ENCODE assay signal across 8 cellular contexts in the genomic region with DNA sequence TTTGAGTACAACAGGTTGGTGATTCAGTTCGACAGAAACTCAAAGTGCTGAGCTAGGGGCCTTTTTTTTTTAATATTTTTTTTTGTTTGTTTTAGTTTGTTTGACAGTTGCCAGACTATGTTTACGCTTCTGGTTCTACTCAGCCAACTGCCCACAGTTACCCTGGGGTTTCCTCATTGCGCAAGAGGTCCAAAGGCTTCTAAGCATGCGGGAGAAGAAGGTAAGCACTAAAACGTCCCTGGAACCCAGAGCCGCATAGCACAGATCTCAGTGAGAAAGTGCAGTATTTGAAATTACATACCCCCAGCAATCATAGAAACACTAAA. TPM values are rescaled to one million over a fixed set of nuclear protein-coding genes. Genes with fewer than 3 reads are reported as not detected.
DNase-seq lines count a peak whose midpoint lies in the region; ATAC-seq lines count a peak whose summit lies in the region.

No MANE protein-coding gene starts in this region.

- no peaks in the 10 kb centered on the region for H3K36me3 Mint-ChIP-seq in activated naive CD8-positive, alpha-beta T cell treated with anti-CD3 and anti-CD28 coated beads for 36 hours

- peaks cover 16% of the 10 kb centered on the region for H3K4me1 Mint-ChIP-seq in activated naive CD8-positive, alpha-beta T cell treated with anti-CD3 and anti-CD28 coated beads for 36 hours
- peaks cover 8% of the 10 kb centered on the region for H3K4me1 Mint-ChIP-seq in stimulated activated naive CD8-positive, alpha-beta T cell treated with anti-CD3 and anti-CD28 coated beads, Interleukin-15, amount 100 ng/mL, for 72 hours

- H3K9me3 Mint-ChIP-seq in activated naive CD8-positive, alpha-beta T cell treated with anti-CD3 and anti-CD28 coated beads for 36 hours = no peaks in the 10 kb centered on the region
- no peaks in the 10 kb centered on the region for H3K9me3 Mint-ChIP-seq in stimulated activated naive CD8-positive, alpha-beta T cell treated with anti-CD3 and anti-CD28 coated beads, Interleukin-15, amount 100 ng/mL, for 72 hours

- H3K4me3 Mint-ChIP-seq in activated naive CD8-positive, alpha-beta T cell treated with anti-CD3 and anti-CD28 coated beads for 36 hours = peak overlapping the region; percentile 69
- H3K4me3 Mint-ChIP-seq in stimulated activated naive CD8-positive, alpha-beta T cell treated with anti-CD3 and anti-CD28 coated beads, Interleukin-15, amount 100 ng/mL, for 72 hours = peak overlapping the region; percentile 91 to 93

- H3K27me3 Mint-ChIP-seq in activated naive CD8-positive, alpha-beta T cell treated with anti-CD3 and anti-CD28 coated beads for 36 hours = peaks cover 44% of the 10 kb centered on the region
- H3K27me3 Mint-ChIP-seq in stimulated activated naive CD8-positive, alpha-beta T cell treated with anti-CD3 and anti-CD28 coated beads, Interleukin-15, amount 100 ng/mL, for 72 hours = peaks cover 38% of the 10 kb centered on the region

- peak; percentile 28 for DNase-seq in DMS153 (lab: John Stamatoyannopoulos, UW)
- no peak for DNase-seq in DMS153 treated with DMSO at 0.1 percent for 48 hours (lab: John Stamatoyannopoulos, UW; ENCODE audit: unreplicated experiment)
- no peak for DNase-seq in activated naive CD8-positive, alpha-beta T cell treated with anti-CD3 and anti-CD28 coated beads for 36 hours
- DNase-seq in iPS-NIHi11 (ENCODE audit: low spot score) = peak; percentile 15
- DNase-seq in stimulated activated naive CD8-positive, alpha-beta T cell treated with anti-CD3 and anti-CD28 coated beads, Interleukin-15, amount 100 ng/mL, for 72 hours = no peak
- DNase-seq in activated CD8-positive, alpha-beta memory T cell treated with anti-CD3 and anti-CD28 coated beads, Interleukin-2, amount 50 U/mL, for 48 hours = no peak
- no peak for DNase-seq in D341Med (ENCODE audit: low spot score)

- H3K27ac Mint-ChIP-seq in activated naive CD8-positive, alpha-beta T cell treated with anti-CD3 and anti-CD28 coated beads for 36 hours = peak overlapping the region; percentile 34
- peak overlapping the region in 1 of 2 donors; percentile 85 for H3K27ac Mint-ChIP-seq in stimulated activated naive CD8-positive, alpha-beta T cell treated with anti-CD3 and anti-CD28 coated beads, Interleukin-15, amount 100 ng/mL, for 72 hours

- ATAC-seq in HG03571 (IDR thresholded peaks at IDR 0.05; ENCODE audit: unreplicated experiment) = peak; percentile 1
- no peak for ATAC-seq in stimulated activated naive CD8-positive, alpha-beta T cell treated with anti-CD3 and anti-CD28 coated beads, Interleukin-15, amount 100 ng/mL, for 72 hours

RNA-seq across cellular contexts. Expression of a gene that starts 0.6 kb away (rescaled TPM):
- total RNA-seq in activated naive CD8-positive, alpha-beta T cell treated with anti-CD3 and anti-CD28 coated beads for 36 hours = under 1 TPM; 0.87 to 0.90 TPM

RNA-seq across cellular contexts. Expression of a gene that starts 35.9 kb away (rescaled TPM):
- total RNA-seq in activated naive CD8-positive, alpha-beta T cell treated with anti-CD3 and anti-CD28 coated beads for 36 hours = under 1 TPM in 1 of 2 experiments, not detected in 1; 0.20 TPM

Comparison
In these comparisons a context has a peak if more than half of its experiments do, and no peak if none do; other contexts are left out.
1. DNase-seq: peak in DMS153 (single experiment) and iPS-NIHi11 (single experiment); none in DMS153 treated with DMSO at 0.1 percent for 48 hours (single experiment), activated naive CD8-positive, alpha-beta T cell treated with anti-CD3 and anti-CD28 coated beads for 36 hours (single experiment), stimulated activated naive CD8-positive, alpha-beta T cell treated with anti-CD3 and anti-CD28 coated beads, Interleukin-15, amount 100 ng/mL, for 72 hours (0 of 2), activated CD8-positive, alpha-beta memory T cell treated with anti-CD3 and anti-CD28 coated beads, Interleukin-2, amount 50 U/mL, for 48 hours (single experiment) and D341Med (single experiment).